Comparison of ENCODE assay signal across 8 cellular contexts in the genomic region with DNA sequence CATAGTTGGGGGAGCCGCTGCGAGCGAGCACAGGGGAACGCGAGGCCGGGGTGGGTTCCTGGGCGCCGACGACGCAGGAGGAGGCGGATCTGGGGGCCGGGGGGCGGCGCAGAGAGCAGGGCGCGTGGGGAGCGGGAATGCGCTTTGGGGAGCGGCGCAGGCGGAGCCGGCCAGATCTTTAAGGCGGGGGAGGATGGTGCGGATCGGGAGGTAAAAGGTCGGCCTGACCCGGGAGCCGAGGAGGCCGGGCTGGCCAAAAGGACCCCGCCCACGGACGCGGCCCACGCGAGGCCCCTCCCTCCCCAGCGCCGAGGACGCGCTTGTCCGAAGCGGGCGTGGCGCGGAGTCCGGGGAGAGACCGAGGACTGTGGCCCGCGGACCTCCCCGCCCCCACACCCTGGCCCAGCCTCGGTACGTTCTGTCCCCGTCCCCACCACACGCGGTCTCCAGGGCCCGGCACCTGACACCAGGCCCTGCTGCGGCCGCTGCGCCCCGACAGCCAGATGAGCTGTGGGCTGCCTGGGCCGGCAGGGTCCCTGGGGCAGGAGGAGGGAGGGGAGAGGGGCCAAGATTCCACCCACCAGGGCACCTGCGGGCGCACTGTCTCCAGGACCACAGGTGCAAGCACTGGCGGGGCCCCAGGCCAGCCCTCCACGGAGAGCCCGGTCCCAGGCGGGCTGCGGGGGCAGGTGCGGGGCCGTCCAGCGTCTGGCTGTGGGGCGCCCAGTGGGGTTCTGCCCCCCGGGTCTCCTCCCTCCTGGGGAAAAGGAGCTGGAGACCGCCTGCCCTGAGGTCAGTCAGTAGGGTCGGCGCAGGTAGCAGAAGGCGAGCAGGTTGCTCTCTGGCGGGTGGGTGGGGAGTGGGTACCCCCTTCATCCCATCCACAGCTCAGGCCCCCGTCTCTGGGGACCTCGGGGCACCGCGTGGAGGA. TPM values are rescaled to one million over a fixed set of nuclear protein-coding genes. Genes with fewer than 3 reads are reported as not detected.
DNase-seq lines count a peak whose midpoint lies in the region; ATAC-seq and TF ChIP-seq lines count a peak whose summit lies in the region.

No MANE protein-coding gene starts in this region.

- H3K36me3 Mint-ChIP-seq in activated CD8-positive, alpha-beta memory T cell treated with anti-CD3 and anti-CD28 coated beads, Interleukin-2, amount 10 ng/mL, durations not matched to agents 7 days and 5 days = no peaks in the 10 kb centered on the region
- no peaks in the 10 kb centered on the region for H3K36me3 Mint-ChIP-seq in naive B cell

- H3K27me3 ChIP-seq in esophagus squamous epithelium = no peaks in the 10 kb centered on the region

- no peaks in the 10 kb centered on the region for H3K27me3 Mint-ChIP-seq in activated CD8-positive, alpha-beta memory T cell treated with anti-CD3 and anti-CD28 coated beads, Interleukin-2, amount 10 ng/mL, durations not matched to agents 7 days and 5 days
- peaks cover 0 to 3% (median 0%) of the 10 kb centered on the region in 3 donors for H3K27me3 Mint-ChIP-seq in naive B cell

- H3K27ac Mint-ChIP-seq in activated CD8-positive, alpha-beta memory T cell treated with anti-CD3 and anti-CD28 coated beads, Interleukin-2, amount 10 ng/mL, durations not matched to agents 7 days and 5 days = peak overlapping the region; percentile 88
- peak overlapping the region; percentile 81 to 98 (median 92) for H3K27ac Mint-ChIP-seq in naive B cell

- WGBS in esophagus squamous epithelium, 2 donors = 0% methylated on average over 18 of the region's 81 CpGs; no CpG with 5 or more reads in 1 of the 2 donors

- H3K9me3 ChIP-seq in esophagus squamous epithelium = no peaks in the 10 kb centered on the region

- TF ChIP-seq CTCF in esophagus squamous epithelium (IDR thresholded peaks at IDR 0.05) = no peak

- H3K9me3 Mint-ChIP-seq in activated CD8-positive, alpha-beta memory T cell treated with anti-CD3 and anti-CD28 coated beads, Interleukin-2, amount 10 ng/mL, durations not matched to agents 7 days and 5 days (ENCODE audit: low read depth) = no peaks in the 10 kb centered on the region
- no peaks in the 10 kb centered on the region for H3K9me3 Mint-ChIP-seq in naive B cell

- DNase-seq in COLO829 (ENCODE audit: low spot score) (peak; percentile 50), HuH-7.5 (ENCODE audit: low spot score) (peak; percentile 81), esophagus squamous epithelium (lab: John Stamatoyannopoulos, UW) (no peak), naive B cell (peak; percentile 27), superior temporal gyrus (ENCODE audit: extremely low spot score) (peak; percentile 16), germinal center (ENCODE audit: low spot score) (no peak)
- no peak for DNase-seq in activated CD8-positive, alpha-beta memory T cell treated with anti-CD3 and anti-CD28 coated beads, Interleukin-2, amount 10 ng/mL, durations not matched to agents 7 days and 5 days

- peak in 1 of 4 donors; percentile 42 for TF ChIP-seq POLR2A in esophagus squamous epithelium (IDR thresholded peaks at IDR 0.05)

- CTCF ChIA-PET in activated CD8-positive, alpha-beta memory T cell treated with anti-CD3 and anti-CD28 coated beads, Interleukin-2, amount 10 ng/mL, durations not matched to agents 7 days and 5 days (lab: Charles Lee) = interaction anchor here (1.0 to 3.2 kb wide), 4 partner anchors 9 to 59 kb away, joined by 3 to 13 read pairs (median 6); a partner anchor contains a TSS

- intact Hi-C loops in esophagus squamous epithelium (cut with DNase I) = no loop called here

- H3K4me3 Mint-ChIP-seq in activated CD8-positive, alpha-beta memory T cell treated with anti-CD3 and anti-CD28 coated beads, Interleukin-2, amount 10 ng/mL, durations not matched to agents 7 days and 5 days = peak overlapping the region; percentile 71
- peak overlapping the region; percentile 80 to 91 (median 85) for H3K4me3 Mint-ChIP-seq in naive B cell

- peak overlapping the region; percentile 85 to 100 (median 90) for H3K27ac ChIP-seq in esophagus squamous epithelium

- H3K4me1 Mint-ChIP-seq in activated CD8-positive, alpha-beta memory T cell treated with anti-CD3 and anti-CD28 coated beads, Interleukin-2, amount 10 ng/mL, durations not matched to agents 7 days and 5 days = peaks cover 19% of the 10 kb centered on the region
- peaks cover 29 to 36% (median 29%) of the 10 kb centered on the region in 3 donors for H3K4me1 Mint-ChIP-seq in naive B cell

- no peaks in the 10 kb centered on the region for H3K36me3 ChIP-seq in esophagus squamous epithelium

- ATAC-seq in GM21390 (IDR thresholded peaks at IDR 0.05; ENCODE audit: unreplicated experiment) = peak; percentile 19
- ATAC-seq in activated CD8-positive, alpha-beta memory T cell treated with anti-CD3 and anti-CD28 coated beads, Interleukin-2, amount 10 ng/mL, durations not matched to agents 7 days and 5 days = peak; percentile 63
- peak; percentile 20 to 23 for ATAC-seq in naive B cell (ENCODE audit: low read depth in 2 of 2)

- peaks cover 38 to 65% (median 48%) of the 10 kb centered on the region in 3 donors for H3K4me1 ChIP-seq in esophagus squamous epithelium

- H3K4me3 ChIP-seq in esophagus squamous epithelium = peak overlapping the region; percentile 37 to 71 (median 55)

RNA-seq across cellular contexts. Expression of a gene that starts 10.9 kb away (rescaled TPM):
- total RNA-seq in activated CD8-positive, alpha-beta memory T cell treated with anti-CD3 and anti-CD28 coated beads, Interleukin-2, amount 10 ng/mL, durations not matched to agents 7 days and 5 days = 10 to 100 TPM; 53.4 to 79.7 TPM
- 10 to 100 TPM; 43.8 to 75.7 (median 52.1) TPM for total RNA-seq in esophagus squamous epithelium
- polyA plus RNA-seq in naive B cell (ENCODE audit: low read depth in 6 of 6) = 10 to 100 TPM; 46.7 to 60.7 (median 55.0) TPM

RNA-seq across cellular contexts. Expression of a gene that starts 41.1 kb away (rescaled TPM):
- under 1 TPM in 1 of 2 experiments, not detected in 1; 0.05 TPM for total RNA-seq in activated CD8-positive, alpha-beta memory T cell treated with anti-CD3 and anti-CD28 coated beads, Interleukin-2, amount 10 ng/mL, durations not matched to agents 7 days and 5 days
- not detected for total RNA-seq in esophagus squamous epithelium
- polyA plus RNA-seq in naive B cell (ENCODE audit: low read depth in 6 of 6) = not detected

RNA-seq across cellular contexts. Expression of a gene that starts 53.1 kb away (rescaled TPM):
- total RNA-seq in activated CD8-positive, alpha-beta memory T cell treated with anti-CD3 and anti-CD28 coated beads, Interleukin-2, amount 10 ng/mL, durations not matched to agents 7 days and 5 days = 10 to 100 TPM; 43.9 to 51.2 TPM
- total RNA-seq in esophagus squamous epithelium = 10 to 100 TPM; 22.7 to 45.7 (median 35.5) TPM
- 10 to 100 TPM; 21.9 to 33.8 (median 28.0) TPM for polyA plus RNA-seq in naive B cell (ENCODE audit: low read depth in 6 of 6)

RNA-seq across cellular contexts. Expression of a gene that starts 53.3 kb away (rescaled TPM):
- 10 to 100 TPM; 16.8 to 18.8 TPM for total RNA-seq in activated CD8-positive, alpha-beta memory T cell treated with anti-CD3 and anti-CD28 coated beads, Interleukin-2, amount 10 ng/mL, durations not matched to agents 7 days and 5 days
- total RNA-seq in esophagus squamous epithelium = 10 to 100 TPM; 12.8 to 16.6 (median 13.0) TPM
- polyA plus RNA-seq in naive B cell (ENCODE audit: low read depth in 6 of 6) = 10 to 100 TPM; 10.1 to 17.5 (median 13.0) TPM

Comparison
In these comparisons a context has a peak if more than half of its experiments do, and no peak if none do; other contexts are left out.
1. DNase-seq: peak in COLO829 (single experiment), HuH-7.5 (single experiment), naive B cell (single experiment) and superior temporal gyrus (single experiment); none in activated CD8-positive, alpha-beta memory T cell treated with anti-CD3 and anti-CD28 coated beads, Interleukin-2, amount 10 ng/mL, durations not matched to agents 7 days and 5 days (single experiment), esophagus squamous epithelium (single experiment) and germinal center (single experiment).
2. Peak in every context shown above with its lines, with median percentiles within 50 percentile points of each other: ATAC-seq.